In genomic region chr5:96714951-96715451, GRCh38 we compare ENCODE assay signal across 8 cellular contexts. TPM values are rescaled to one million over a fixed set of nuclear protein-coding genes. Genes with fewer than 3 reads are reported as not detected.
DNase-seq lines count a peak whose midpoint lies in the region; ATAC-seq and TF ChIP-seq lines count a peak whose summit lies in the region.

No MANE protein-coding gene starts in this region.

- H3K4me1 Mint-ChIP-seq in activated CD4-positive, alpha-beta T cell treated with anti-CD3 and anti-CD28 coated beads, Interleukin-2, amount 10 ng/mL, durations not matched to agents 7 days and 5 days = peaks cover 32% of the 10 kb centered on the region

- no peak overlapping the region for H3K4me3 ChIP-seq in HL-60 (replicated peaks; ENCODE audit: insufficient read depth, low read length)

- CTCF ChIA-PET in activated CD4-positive, alpha-beta T cell treated with anti-CD3 and anti-CD28 coated beads, Interleukin-2, amount 10 ng/mL, durations not matched to agents 7 days and 5 days (lab: Charles Lee) = interaction anchor here (0.9 to 1.2 kb wide), 2 partner anchors 12 to 38 kb away, joined by 3 to 4 read pairs; no protein-coding TSS in a partner anchor

- ATAC-seq in foreskin keratinocyte = peak; percentile 10
- no peak for ATAC-seq in GM19324 (IDR thresholded peaks at IDR 0.05; ENCODE audit: low FRiP score, unreplicated experiment)

- no peak for TF ChIP-seq CTCF in HL-60 (IDR thresholded peaks at IDR 0.05; ENCODE audit: insufficient read depth, low read length)
- TF ChIP-seq CTCF in foreskin keratinocyte (conservative IDR thresholded peaks at IDR 0.05) = no peak

- H3K36me3 Mint-ChIP-seq in activated CD4-positive, alpha-beta T cell treated with anti-CD3 and anti-CD28 coated beads, Interleukin-2, amount 10 ng/mL, durations not matched to agents 7 days and 5 days (ENCODE audit: low read depth) = peaks cover 16% of the 10 kb centered on the region

- H3K27ac ChIP-seq in HL-60 (replicated peaks) (peak overlapping the region; percentile 32), foreskin keratinocyte (peak overlapping the region; percentile 2)

- DNase-seq in activated T-cell treated with anti-CD3 and anti-CD28 coated beads for 24 hours (ENCODE audit: low read depth) (peak; percentile 29), HL-60 (ENCODE audit: low read depth in 1 of 2, low spot score in 1 of 2) (peak in 1 of 2 experiments; percentile 38), foreskin keratinocyte (peak in 1 of 2 donors; percentile 61), renal cortical epithelial cell (ENCODE audit: low read depth) (peak; percentile 99), KG1 (lab: John Stamatoyannopoulos, UW) (no peak)
- no peak for DNase-seq in activated T-cell treated with anti-CD3 and anti-CD28 coated beads, Interleukin-2, amount 50 U/mL, for 1 hour
- peak; percentile 17 for DNase-seq in activated CD4-positive, alpha-beta T cell treated with anti-CD3 and anti-CD28 coated beads, Interleukin-2, amount 10 ng/mL, durations not matched to agents 7 days and 5 days

- POLR2A ChIA-PET in activated CD4-positive, alpha-beta T cell treated with anti-CD3 and anti-CD28 coated beads, Interleukin-2, amount 10 ng/mL, durations not matched to agents 7 days and 5 days (lab: Charles Lee) = interaction anchor here (0.6 kb wide), 1 partner anchor 9 kb away, joined by 3 read pairs; no protein-coding TSS in a partner anchor

- H3K4me3 Mint-ChIP-seq in activated CD4-positive, alpha-beta T cell treated with anti-CD3 and anti-CD28 coated beads, Interleukin-2, amount 10 ng/mL, durations not matched to agents 7 days and 5 days = no peak overlapping the region

- H3K27me3 ChIP-seq in HL-60 (ENCODE audit: insufficient read depth, poor library complexity, severe bottlenecking) = no peaks in the 10 kb centered on the region
- no peaks in the 10 kb centered on the region for H3K27me3 ChIP-seq in foreskin keratinocyte

- H3K27ac Mint-ChIP-seq in activated CD4-positive, alpha-beta T cell treated with anti-CD3 and anti-CD28 coated beads, Interleukin-2, amount 10 ng/mL, durations not matched to agents 7 days and 5 days = no peak overlapping the region

- no peaks in the 10 kb centered on the region for H3K27me3 Mint-ChIP-seq in activated CD4-positive, alpha-beta T cell treated with anti-CD3 and anti-CD28 coated beads, Interleukin-2, amount 10 ng/mL, durations not matched to agents 7 days and 5 days

- no peaks in the 10 kb centered on the region for H3K9me3 Mint-ChIP-seq in activated CD4-positive, alpha-beta T cell treated with anti-CD3 and anti-CD28 coated beads, Interleukin-2, amount 10 ng/mL, durations not matched to agents 7 days and 5 days

- peaks cover 16% of the 10 kb centered on the region for H3K4me1 ChIP-seq in foreskin keratinocyte

RNA-seq across cellular contexts. Expression of gene CAST, which starts 52.8 kb away (rescaled TPM):
- total RNA-seq in activated CD4-positive, alpha-beta T cell treated with anti-CD3 and anti-CD28 coated beads, Interleukin-2, amount 10 ng/mL, durations not matched to agents 7 days and 5 days = 100 to 1,000 TPM; 178 to 218 TPM
- total RNA-seq in foreskin keratinocyte = 219 and 253 TPM in 2 replicates
- polyA plus RNA-seq in foreskin keratinocyte = 71.4 and 87.8 TPM in 2 replicates
- total RNA-seq in renal cortical epithelial cell = 183 and 341 TPM in 2 replicates

Comparison
In these comparisons a context has a peak if more than half of its experiments do, and no peak if none do; other contexts are left out.
1. DNase-seq: peak in activated T-cell treated with anti-CD3 and anti-CD28 coated beads for 24 hours (single experiment), activated CD4-positive, alpha-beta T cell treated with anti-CD3 and anti-CD28 coated beads, Interleukin-2, amount 10 ng/mL, durations not matched to agents 7 days and 5 days (single experiment) and renal cortical epithelial cell (single experiment); none in activated T-cell treated with anti-CD3 and anti-CD28 coated beads, Interleukin-2, amount 50 U/mL, for 1 hour (single experiment) and KG1 (single experiment).